9 cellular contexts compared by ENCODE assay signal in the genomic region with DNA sequence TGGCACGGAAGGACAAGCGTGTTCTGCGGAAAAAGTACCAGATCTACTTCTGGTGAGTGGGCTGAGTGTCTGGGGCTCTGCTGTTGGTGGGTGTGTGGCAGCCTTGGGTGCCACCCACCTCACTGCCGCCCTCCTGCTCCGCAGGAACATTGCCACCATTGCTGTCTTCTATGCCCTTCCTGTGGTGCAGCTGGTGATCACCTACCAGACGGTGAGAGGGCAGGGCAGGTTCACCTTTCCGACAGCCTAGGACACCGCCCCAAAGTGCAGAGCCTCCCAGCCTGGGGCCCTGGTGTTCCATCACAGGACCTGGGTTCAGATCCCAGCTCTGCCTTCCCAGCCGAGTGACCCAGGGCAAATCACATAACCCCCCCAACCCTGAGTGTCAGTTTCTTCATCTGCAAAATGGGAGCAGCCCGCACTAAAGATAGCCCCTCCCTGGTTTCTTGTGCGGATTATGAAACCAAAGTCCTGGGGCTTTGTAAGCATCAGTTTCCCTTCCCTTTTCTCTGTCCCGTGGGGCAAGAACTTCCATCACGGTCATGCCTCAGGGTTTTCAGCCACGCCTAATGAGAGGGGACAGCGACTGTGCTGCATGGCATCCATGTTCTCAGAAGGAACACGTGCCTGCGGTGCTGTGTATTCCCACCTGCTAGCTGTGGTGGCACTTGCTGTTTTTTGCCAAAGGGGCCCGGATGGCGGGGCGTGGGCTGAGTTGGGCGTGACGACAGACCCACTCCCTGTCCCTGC. TPM values are rescaled to one million over a fixed set of nuclear protein-coding genes. Genes with fewer than 3 reads are reported as not detected.
DNase-seq lines count a peak whose midpoint lies in the region; ATAC-seq, FAIRE-seq and TF ChIP-seq lines count a peak whose summit lies in the region.
"Had no signal": no experiment of that assay in that cellular context is flagged by ENCODE, and none has a peak within 500 bp of the region (broad histone marks: within the 10 kb centered on the region; RNA-seq: fewer than 3 reads in every experiment).

No MANE protein-coding gene starts in this region.

- WGBS in suprapubic skin = 91% methylated on average over 19 of the region's 22 CpGs

- H3K9me2 ChIP-seq in GM23338 (ENCODE audit: insufficient read depth) = no peaks in the 10 kb centered on the region

- H3K4me1 ChIP-seq in suprapubic skin (peaks cover 12% of the 10 kb centered on the region), foreskin keratinocyte (peaks cover 5% of the 10 kb centered on the region), GM23338 (ENCODE audit: insufficient read depth) (no peaks in the 10 kb centered on the region)

- no peaks in the 10 kb centered on the region; the same call in 2 of the 3 replicates for H3K4me1 Mint-ChIP-seq in GM23338

- no peak overlapping the region for H3K27ac Mint-ChIP-seq in GM23338

- no peak overlapping the region for H3K4me3 ChIP-seq in suprapubic skin
- no peak overlapping the region for H3K4me3 ChIP-seq in GM23338
- H3K4me3 ChIP-seq: PC-9 had no signal

- no peaks in the 10 kb centered on the region for H3K9me3 ChIP-seq in suprapubic skin

- H3K27me3 ChIP-seq in suprapubic skin (no peaks in the 10 kb centered on the region), foreskin keratinocyte (no peaks in the 10 kb centered on the region), GM23338 (ENCODE audit: insufficient read depth) (no peaks in the 10 kb centered on the region)

- H4K20me1 ChIP-seq in GM23338 (replicated peaks; ENCODE audit: insufficient read depth) = no peaks in the 10 kb centered on the region

- peaks cover 4% of the 10 kb centered on the region; the same call in 2 of the 3 replicates for H3K36me3 Mint-ChIP-seq in GM23338 (ENCODE audit: low read depth)

- TF ChIP-seq POLR2A in suprapubic skin (IDR thresholded peaks at IDR 0.05) = no peak

- H3F3A ChIP-seq in GM23338 (replicated peaks; ENCODE audit: low read depth) = no peaks in the 10 kb centered on the region

- no peak for TF ChIP-seq EP300 in suprapubic skin (IDR thresholded peaks at IDR 0.05)

- H3K4me3 Mint-ChIP-seq in GM23338 = no peak overlapping the region

- H3K27ac ChIP-seq in suprapubic skin (peak overlapping the region; percentile 16), foreskin keratinocyte (no peak overlapping the region), GM23338 (ENCODE audit: low read depth) (no peak overlapping the region)
- H3K27ac ChIP-seq: PC-9 had no signal

- H3K36me3 ChIP-seq in suprapubic skin (peaks cover 80% of the 10 kb centered on the region), GM23338 (ENCODE audit: insufficient read depth) (no peaks in the 10 kb centered on the region)

- H3K9me3 Mint-ChIP-seq in GM23338 = no peaks in the 10 kb centered on the region

- no peaks in the 10 kb centered on the region for H3K79me2 ChIP-seq in GM23338 (replicated peaks; ENCODE audit: insufficient read depth)

- peak in 1 of 2 donors; percentile 65 for DNase-seq in suprapubic skin (ENCODE audit: low spot score in 2 of 2)
- DNase-seq in foreskin keratinocyte = no peak
- DNase-seq in GM23338 (ENCODE audit: low spot score) = no peak
- DNase-seq in RCC 7860 (ENCODE audit: low spot score) = no peak
- DNase-seq: PC-9 had no signal

- no peak overlapping the region for H3K4me2 ChIP-seq in GM23338
- H3K4me2 ChIP-seq: PC-9 had no signal

- FAIRE-seq in RCC 7860 (lab: Jason Lieb, UNC) = no peak

- peaks cover 8% of the 10 kb centered on the region for H3K27me3 Mint-ChIP-seq in GM23338 (ENCODE audit: insufficient read depth, low read depth, poor library complexity)

- no peak overlapping the region for H2AFZ ChIP-seq in GM23338
- H2AFZ ChIP-seq: PC-9 had no signal

- TF ChIP-seq CTCF in suprapubic skin (IDR thresholded peaks at IDR 0.05) = no peak
- TF ChIP-seq CTCF in foreskin keratinocyte (conservative IDR thresholded peaks at IDR 0.05) = no peak
- no peak for TF ChIP-seq CTCF in GM23338 (conservative IDR thresholded peaks at IDR 0.05; ENCODE audit: low read depth in 2 of 2)

- peak; percentile 68 for ATAC-seq in GM19397 (IDR thresholded peaks at IDR 0.05; ENCODE audit: unreplicated experiment)
- ATAC-seq in HG03342 (IDR thresholded peaks at IDR 0.05; ENCODE audit: unreplicated experiment) = peak; percentile 75
- ATAC-seq in esophagus mucosa = peak; percentile 44
- ATAC-seq in foreskin keratinocyte = no peak
- no peak for ATAC-seq in GM23338
- ATAC-seq: left colon had no signal

TF ChIP-seq in GM23338, 12 proteins besides CTCF, POLR2A, EP300 and RAD21 (continues in another document):
- no peak for TF ChIP-seq EZH2phosphoT487 (IDR thresholded peaks at IDR 0.05; ENCODE audit: unreplicated experiment)
- TF ChIP-seq CREB1 (CRISPR knock-in tag; IDR thresholded peaks at IDR 0.05; ENCODE audit: low read depth) = no peak
- TF ChIP-seq ZNF114 (CRISPR knock-in tag; IDR thresholded peaks at IDR 0.05) = no peak
- TF ChIP-seq, protein P1, sequence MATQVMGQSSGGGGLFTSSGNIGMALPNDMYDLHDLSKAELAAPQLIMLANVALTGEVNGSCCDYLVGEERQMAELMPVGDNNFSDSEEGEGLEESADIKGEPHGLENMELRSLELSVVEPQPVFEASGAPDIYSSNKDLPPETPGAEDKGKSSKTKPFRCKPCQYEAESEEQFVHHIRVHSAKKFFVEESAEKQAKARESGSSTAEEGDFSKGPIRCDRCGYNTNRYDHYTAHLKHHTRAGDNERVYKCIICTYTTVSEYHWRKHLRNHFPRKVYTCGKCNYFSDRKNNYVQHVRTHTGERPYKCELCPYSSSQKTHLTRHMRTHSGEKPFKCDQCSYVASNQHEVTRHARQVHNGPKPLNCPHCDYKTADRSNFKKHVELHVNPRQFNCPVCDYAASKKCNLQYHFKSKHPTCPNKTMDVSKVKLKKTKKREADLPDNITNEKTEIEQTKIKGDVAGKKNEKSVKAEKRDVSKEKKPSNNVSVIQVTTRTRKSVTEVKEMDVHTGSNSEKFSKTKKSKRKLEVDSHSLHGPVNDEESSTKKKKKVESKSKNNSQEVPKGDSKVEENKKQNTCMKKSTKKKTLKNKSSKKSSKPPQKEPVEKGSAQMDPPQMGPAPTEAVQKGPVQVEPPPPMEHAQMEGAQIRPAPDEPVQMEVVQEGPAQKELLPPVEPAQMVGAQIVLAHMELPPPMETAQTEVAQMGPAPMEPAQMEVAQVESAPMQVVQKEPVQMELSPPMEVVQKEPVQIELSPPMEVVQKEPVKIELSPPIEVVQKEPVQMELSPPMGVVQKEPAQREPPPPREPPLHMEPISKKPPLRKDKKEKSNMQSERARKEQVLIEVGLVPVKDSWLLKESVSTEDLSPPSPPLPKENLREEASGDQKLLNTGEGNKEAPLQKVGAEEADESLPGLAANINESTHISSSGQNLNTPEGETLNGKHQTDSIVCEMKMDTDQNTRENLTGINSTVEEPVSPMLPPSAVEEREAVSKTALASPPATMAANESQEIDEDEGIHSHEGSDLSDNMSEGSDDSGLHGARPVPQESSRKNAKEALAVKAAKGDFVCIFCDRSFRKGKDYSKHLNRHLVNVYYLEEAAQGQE (IDR thresholded peaks at IDR 0.05; ENCODE audit: unreplicated experiment) = no peak
- TF ChIP-seq, protein P2, sequence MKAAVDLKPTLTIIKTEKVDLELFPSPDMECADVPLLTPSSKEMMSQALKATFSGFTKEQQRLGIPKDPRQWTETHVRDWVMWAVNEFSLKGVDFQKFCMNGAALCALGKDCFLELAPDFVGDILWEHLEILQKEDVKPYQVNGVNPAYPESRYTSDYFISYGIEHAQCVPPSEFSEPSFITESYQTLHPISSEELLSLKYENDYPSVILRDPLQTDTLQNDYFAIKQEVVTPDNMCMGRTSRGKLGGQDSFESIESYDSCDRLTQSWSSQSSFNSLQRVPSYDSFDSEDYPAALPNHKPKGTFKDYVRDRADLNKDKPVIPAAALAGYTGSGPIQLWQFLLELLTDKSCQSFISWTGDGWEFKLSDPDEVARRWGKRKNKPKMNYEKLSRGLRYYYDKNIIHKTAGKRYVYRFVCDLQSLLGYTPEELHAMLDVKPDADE (IDR thresholded peaks at IDR 0.05) = no peak
- TF ChIP-seq STAT1 (IDR thresholded peaks at IDR 0.05; ENCODE audit: unreplicated experiment) = no peak
- no peak for TF ChIP-seq ZNF331 (CRISPR knock-in tag; IDR thresholded peaks at IDR 0.05; ENCODE audit: low read depth)

RNA-seq across cellular contexts. Expression of a gene that starts 9.8 kb away (rescaled TPM):
- 55.9 TPM for total RNA-seq in esophagus mucosa
- 100 to 1,000 TPM; 190 to 216 (median 199) TPM for total RNA-seq in suprapubic skin
- total RNA-seq in foreskin keratinocyte = 12.3 and 12.7 TPM in 2 replicates
- 16.2 and 19.0 TPM in 2 replicates for polyA plus RNA-seq in foreskin keratinocyte
- 130 and 138 TPM in 2 replicates for total RNA-seq in GM23338 (2014; rRNA removed; shearing (Covaris generic))
- polyA plus RNA-seq in GM23338 (2016; fragmentation: Nextera tagmentation; extraction: Ambion mirVana) = 86.8 TPM in 2 replicates

RNA-seq across cellular contexts. Expression of a gene that starts 10.8 kb away (rescaled TPM):
- total RNA-seq in esophagus mucosa (9.8 TPM), suprapubic skin (100 to 1,000 TPM in 1 of 4 donors, 10 to 100 TPM in 3; 42.6 to 130 (median 74.7) TPM), foreskin keratinocyte (8.3 and 10.5 TPM in 2 replicates)
- polyA plus RNA-seq in foreskin keratinocyte (8.1 and 8.3 TPM in 2 replicates), GM23338 (2016; fragmentation: Nextera tagmentation; extraction: Ambion mirVana) (7.5 and 9.2 TPM in 2 replicates)
- 11.3 and 12.1 TPM in 2 replicates for total RNA-seq in GM23338 (2014; rRNA removed; shearing (Covaris generic))

RNA-seq across cellular contexts. Expression of a gene that starts 42.5 kb away (rescaled TPM):
- total RNA-seq in esophagus mucosa = 44.4 TPM
- 100 to 1,000 TPM in 1 of 4 donors, 10 to 100 TPM in 3; 56.7 to 113 (median 73.3) TPM for total RNA-seq in suprapubic skin
- 31.0 and 33.8 TPM in 2 replicates for total RNA-seq in foreskin keratinocyte
- 20.8 and 23.3 TPM in 2 replicates for polyA plus RNA-seq in foreskin keratinocyte
- 46.4 and 61.1 TPM in 2 replicates for total RNA-seq in GM23338 (2014; rRNA removed; shearing (Covaris generic))
- polyA plus RNA-seq in GM23338 (2016; fragmentation: Nextera tagmentation; extraction: Ambion mirVana) = 12.4 and 12.5 TPM in 2 replicates

RNA-seq across cellular contexts. Expression of a gene that starts 43.1 kb away (rescaled TPM):
- 13.7 TPM for total RNA-seq in esophagus mucosa
- total RNA-seq in suprapubic skin = 10 to 100 TPM in 3 of 4 donors, 1 to 10 TPM in 1; 6.7 to 22.9 (median 12.2) TPM
- 12.3 and 15.1 TPM in 2 replicates for total RNA-seq in foreskin keratinocyte
- polyA plus RNA-seq in foreskin keratinocyte = 8.3 and 8.4 TPM in 2 replicates
- 19.4 and 23.5 TPM in 2 replicates for total RNA-seq in GM23338 (2014; rRNA removed; shearing (Covaris generic))
- 23.6 and 28.4 TPM in 2 replicates for polyA plus RNA-seq in GM23338 (2016; fragmentation: Nextera tagmentation; extraction: Ambion mirVana)

RNA-seq across cellular contexts. Expression of a gene that starts 45.3 kb away (rescaled TPM):
- 50.9 TPM for total RNA-seq in esophagus mucosa
- total RNA-seq in suprapubic skin = 10 to 100 TPM; 58.0 to 67.5 (median 63.3) TPM
- total RNA-seq in foreskin keratinocyte = 107 and 113 TPM in 2 replicates
- polyA plus RNA-seq in foreskin keratinocyte = 41.2 and 42.8 TPM in 2 replicates
- total RNA-seq in GM23338 (2014; rRNA removed; shearing (Covaris generic)) = 143 and 148 TPM in 2 replicates
- 74.1 and 87.5 TPM in 2 replicates for polyA plus RNA-seq in GM23338 (2016; fragmentation: Nextera tagmentation; extraction: Ambion mirVana)

Comparison
In these comparisons a context has a peak if more than half of its experiments do, and no peak if none do; other contexts are left out.
1. ATAC-seq: peak in GM19397 (single experiment), HG03342 (single experiment) and esophagus mucosa (single experiment); none in foreskin keratinocyte (single experiment) and GM23338 (single experiment).